ENCODE assay signal across 8 cellular contexts in the genomic region with DNA sequence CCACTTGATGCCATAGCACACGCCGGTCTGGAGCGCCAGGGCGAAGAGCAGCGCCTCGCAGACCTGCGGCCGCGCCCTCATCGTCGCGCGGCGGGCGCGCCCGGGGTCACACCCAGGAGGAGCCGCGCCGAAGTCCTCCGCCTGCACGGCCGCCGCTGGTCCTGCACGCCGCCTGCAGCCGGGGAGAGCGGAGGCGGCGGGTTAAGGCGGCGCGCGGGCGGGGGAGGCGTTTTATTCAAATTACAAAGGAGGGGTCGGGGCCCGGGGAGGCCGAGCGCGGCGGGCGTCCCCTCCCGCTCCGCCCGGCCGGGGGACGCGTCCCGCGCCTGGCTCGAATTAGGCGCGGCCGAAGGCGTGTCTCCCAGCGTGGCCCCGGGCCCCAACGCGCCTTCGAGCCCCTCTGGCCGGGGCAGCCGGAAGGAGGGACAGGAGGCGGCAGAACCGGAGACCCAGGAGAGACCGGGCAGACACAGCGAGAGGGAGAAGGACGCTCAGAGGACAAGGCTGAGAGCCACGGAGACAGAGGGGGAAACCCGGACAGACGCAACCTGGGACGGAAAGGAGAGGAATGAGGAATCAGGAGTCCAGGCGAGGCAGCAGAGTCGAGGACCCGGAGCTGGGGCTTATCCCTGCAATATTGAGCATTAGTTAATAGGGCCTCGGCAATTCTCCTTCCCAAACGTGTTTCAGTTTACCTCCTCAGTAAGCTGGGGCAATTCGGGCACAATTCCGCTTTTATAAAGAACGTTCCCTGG. TPM values are rescaled to one million over a fixed set of nuclear protein-coding genes. Genes with fewer than 3 reads are reported as not detected.
DNase-seq lines count a peak whose midpoint lies in the region; ATAC-seq, FAIRE-seq and TF ChIP-seq lines count a peak whose summit lies in the region.

Gene WNT11, minus strand, starts transcription at position 176 of the 755 bp plus-strand sequence. Its CDS starts 95 bp downstream, at position 81.

- WGBS in HepG2 (ENCODE audit: low lambda C conversion rate): 93% methylated on average over 71 of the region's 80 CpGs

- peaks cover 43 to 85% (median 61%) of the 10 kb centered on the region in 3 donors for H3K27me3 Mint-ChIP-seq in CD14-positive monocyte (ENCODE audit: low read depth in 3 of 3)
- H3K27me3 Mint-ChIP-seq in stimulated activated naive CD8-positive, alpha-beta T cell treated with anti-CD3 and anti-CD28 coated beads, Interleukin-15, amount 100 ng/mL, for 72 hours: peaks cover 95% of the 10 kb centered on the region

- H3K27ac ChIP-seq in RWPE1 (no peak within 1 kb of the TSS), HepG2 (ENCODE audit: extremely low read length, insufficient read depth, low read length) (no peak within 1 kb of the TSS)

- peaks cover 0 to 7% of the 10 kb centered on the region in 2 donors for H3K36me3 Mint-ChIP-seq in CD14-positive monocyte

- H3K4me3 Mint-ChIP-seq in CD14-positive monocyte: peak within 1 kb of the TSS; percentile 84 to 95
- H3K4me3 Mint-ChIP-seq in stimulated activated naive CD8-positive, alpha-beta T cell treated with anti-CD3 and anti-CD28 coated beads, Interleukin-15, amount 100 ng/mL, for 72 hours: peak within 1 kb of the TSS; percentile 89 to 91

- peaks cover 42% of the 10 kb centered on the region for H3K4me1 ChIP-seq in HepG2 (ENCODE audit: insufficient read depth, low read length)

- TF ChIP-seq CTCF in CD14-positive monocyte (IDR thresholded peaks at IDR 0.05) (no peak), RWPE1 (conservative IDR thresholded peaks at IDR 0.05; ENCODE audit: low read depth) (no peak), bronchial epithelial cell (IDR thresholded peaks at IDR 0.05; ENCODE audit: insufficient read depth, low read length, severe bottlenecking) (no peak), HepG2 (CRISPR knock-in tag; IDR thresholded peaks at IDR 0.05) (no peak)

- H3K4me2 ChIP-seq in HepG2 (ENCODE audit: low read depth, low read length): peak within 1 kb of the TSS; percentile 95

- POLR2A ChIA-PET in HEK293T (lab: Yijun Ruan, JAX) (interaction anchor here (1.2 to 3.5 kb wide), 3 partner anchors 12 to 107 kb away, joined by 4 to 18 read pairs (median 13); no protein-coding TSS in a partner anchor), RWPE1 (lab: Yijun Ruan, JAX; ENCODE audit: low non-redundant PET) (no interaction called here), HepG2 (lab: Yijun Ruan, JAX) (interaction anchor here (4.8 kb wide), 1 partner anchor 28 kb away, joined by 35 read pairs; no protein-coding TSS in a partner anchor)

- no peaks in the 10 kb centered on the region for H3K79me2 ChIP-seq in HepG2 (ENCODE audit: insufficient read depth, low read length)

- peaks cover 3% of the 10 kb centered on the region; the same call in 1 of the 2 replicates for H4K20me1 ChIP-seq in HepG2 (ENCODE audit: insufficient read depth, low read length)

- H3K36me3 ChIP-seq in bronchial epithelial cell (ENCODE audit: control insufficient read depth, insufficient read depth, low read length) (no peaks in the 10 kb centered on the region), HepG2 (replicated peaks in 1 of 2; ENCODE audit: control insufficient read depth in 1 of 2, insufficient read depth in 2 of 2, low read length in 2 of 2) (no peaks in the 10 kb centered on the region)

- H3K4me1 Mint-ChIP-seq in CD14-positive monocyte: peaks cover 38% of the 10 kb centered on the region
- peaks cover 40% of the 10 kb centered on the region for H3K4me1 Mint-ChIP-seq in stimulated activated naive CD8-positive, alpha-beta T cell treated with anti-CD3 and anti-CD28 coated beads, Interleukin-15, amount 100 ng/mL, for 72 hours

- CTCF ChIA-PET in HEK293T (lab: Yijun Ruan, JAX) (interaction anchor here (0.6 to 4.0 kb wide), 10 partner anchors 24 to 682 kb away, joined by 3 to 29 read pairs (median 4); no protein-coding TSS in a partner anchor), RWPE1 (lab: Yijun Ruan, JAX) (interaction anchor here (0.7 to 5.3 kb wide), 5 partner anchors 12 to 411 kb away, joined by 3 to 87 read pairs (median 5); no protein-coding TSS in a partner anchor), HepG2 (lab: Yijun Ruan, JAX; ENCODE audit: low intra/inter-chr PET ratio, low total read pairs) (interaction anchor here (3.1 kb wide), 1 partner anchor 112 kb away, joined by 47 read pairs; no protein-coding TSS in a partner anchor)

- FAIRE-seq in bronchial epithelial cell (lab: Jason Lieb, UNC) (no peak), HepG2 (lab: Jason Lieb, UNC) (no peak)

- H3K4me3 ChIP-seq in bronchial epithelial cell (ENCODE audit: low read depth, low read length) (peak within 1 kb of the TSS; percentile 31), HepG2 (replicated peaks in 1 of 3; ENCODE audit: insufficient read depth in 1 of 3, low read depth in 2 of 3, low read length in 3 of 3) (peak within 1 kb of the TSS in 1 of 3 experiments; percentile 75; a peak in 1 of 6 replicates)

- TF ChIP-seq EP300 in HepG2 (IDR thresholded peaks at IDR 0.05; ENCODE audit: low read depth in 2 of 2, low read length in 2 of 2): no peak
- TF ChIP-seq EP300 in HepG2 (CRISPR knock-in tag; IDR thresholded peaks at IDR 0.05; ENCODE audit: borderline replicate concordance): no peak

- DNase-seq in CD14-positive monocyte (ENCODE audit: low spot score) (no peak), HEK293T (ENCODE audit: extremely low spot score) (peak; percentile 56), RWPE1 (ENCODE audit: low spot score) (peak; percentile 38), bronchial epithelial cell (ENCODE audit: low read depth) (no peak), HepG2 (ENCODE audit: low spot score) (no peak)
- DNase-seq in stimulated activated naive CD8-positive, alpha-beta T cell treated with anti-CD3 and anti-CD28 coated beads, Interleukin-15, amount 100 ng/mL, for 72 hours: peak; percentile 21 to 30

- no peaks in the 10 kb centered on the region for H3K9me3 ChIP-seq in HepG2 (ENCODE audit: low read length)

- intact Hi-C loops in CD14-positive monocyte (cut with micrococcal nuclease): loop anchor here (5.0 to 10.0 kb wide), 6 partner anchors 46 to 478 kb away; partner anchors contain the start of genes GVQW3 (in 1 of the 2) and THAP12 (in 1 of the 2)
- intact Hi-C loops in HepG2 (cut with micrococcal nuclease; ENCODE audit: unreplicated experiment): no loop called here

- in situ Hi-C loops in HepG2 (cut with HindIII; ENCODE audit: extremely low pct_ligation_motif_present, low pct_unique_long_range_greater_than_20kb): loop anchor here (10.0 kb wide), 1 partner anchor 62 kb away; no protein-coding TSS in a partner anchor

- H3K9ac ChIP-seq in HepG2 (ENCODE audit: insufficient read depth, low read depth, low read length): no peak within 1 kb of the TSS

- TF ChIP-seq RAD21 in HepG2 (CRISPR knock-in tag; IDR thresholded peaks at IDR 0.05): no peak

- BruUV-seq in HepG2 (replicated peaks; lab: Mats Ljungman, UMichigan): no TSS peak

- TF ChIP-seq POLR2A in HepG2 (IDR thresholded peaks at IDR 0.05; ENCODE audit: insufficient read depth in 1 of 2, low read depth in 2 of 2, low read length in 2 of 2): no peak

- no peak within 1 kb of the TSS for H2AFZ ChIP-seq in HepG2 (ENCODE audit: low read length)

- peaks cover 37% of the 10 kb centered on the region for H3K27me3 ChIP-seq in bronchial epithelial cell (ENCODE audit: control insufficient read depth, insufficient read depth, low read length)
- peaks cover 14 to 15% of the 10 kb centered on the region in 2 experiments for H3K27me3 ChIP-seq in HepG2 (ENCODE audit: control insufficient read depth in 1 of 2, insufficient read depth in 2 of 2, low read length in 2 of 2)

- peak within 1 kb of the TSS in 5 of 7 donors; percentile 7 to 66 (median 40) for H3K27ac Mint-ChIP-seq in CD14-positive monocyte
- no peak within 1 kb of the TSS for H3K27ac Mint-ChIP-seq in stimulated activated naive CD8-positive, alpha-beta T cell treated with anti-CD3 and anti-CD28 coated beads, Interleukin-15, amount 100 ng/mL, for 72 hours

- no peak for ATAC-seq in HepG2
- ATAC-seq in stimulated activated naive CD8-positive, alpha-beta T cell treated with anti-CD3 and anti-CD28 coated beads, Interleukin-15, amount 100 ng/mL, for 72 hours: peak; percentile 8
- no peak for ATAC-seq in HG02970 (IDR thresholded peaks at IDR 0.05; ENCODE audit: low FRiP score, unreplicated experiment)
- ATAC-seq in GM21447 (IDR thresholded peaks at IDR 0.05; ENCODE audit: unreplicated experiment): no peak

- H3K9me3 Mint-ChIP-seq in CD14-positive monocyte: peaks cover 0 to 25% (median 8%) of the 10 kb centered on the region in 7 donors
- no peaks in the 10 kb centered on the region for H3K9me3 Mint-ChIP-seq in stimulated activated naive CD8-positive, alpha-beta T cell treated with anti-CD3 and anti-CD28 coated beads, Interleukin-15, amount 100 ng/mL, for 72 hours

TF ChIP-seq in HEK293T, 16 proteins besides CTCF, POLR2A, EP300 and RAD21 (continues in another document):
- TF ChIP-seq ZNF384 (IDR thresholded peaks at IDR 0.05) (no peak), LEF1 (IDR thresholded peaks at IDR 0.05; ENCODE audit: borderline replicate concordance) (no peak)

RNA-seq across cellular contexts. Expression of gene WNT11, which starts in this region (rescaled TPM):
- under 1 TPM; 0.09 to 0.24 TPM for polyA plus RNA-seq in CD14-positive monocyte
- 0.13 TPM in 1 of 2 replicates, not detected in the other for total RNA-seq in bronchial epithelial cell
- 0.66 TPM in 1 of 2 replicates, not detected in the other for total RNA-seq in HepG2 (2016; rRNA removed; fragmentation: Illumina TruSeq; extraction: Trizol)
- total RNA-seq in HepG2 (2016; cell fraction: cytosol; rRNA removed; fragmentation: Illumina TruSeq; extraction: Trizol; ENCODE audit: low read depth): 0.51 TPM in 1 of 2 replicates, not detected in the other
- 0.18 and 0.71 TPM in 2 replicates for total RNA-seq in HepG2 (2016; cell fraction: insoluble cytoplasmic fraction; rRNA removed; fragmentation: Illumina TruSeq; extraction: Trizol)
- total RNA-seq in HepG2 (2016; cell fraction: membrane; rRNA removed; fragmentation: Illumina TruSeq; extraction: Trizol): 0.21 and 0.25 TPM in 2 replicates
- total RNA-seq in HepG2 (2016; cell fraction: nucleus; rRNA removed; fragmentation: Illumina TruSeq; extraction: Trizol): 0.50 and 0.69 TPM in 2 replicates
- 0.34 and 0.42 TPM in 2 replicates for polyA plus RNA-seq in HepG2 (2011; rRNA removed)
- polyA plus RNA-seq in HepG2 (2011; cell fraction: cytosol; rRNA removed): 0.44 and 0.47 TPM in 2 replicates
- polyA plus RNA-seq in HepG2 (2011; cell fraction: nucleus; rRNA removed): 0.74 and 1.2 TPM in 2 replicates
- polyA plus RNA-seq in HepG2 (2012): 0.16 and 0.33 TPM in 2 replicates
- 0.09 and 0.11 TPM in 2 replicates for polyA plus RNA-seq in HepG2 (2016; cell fraction: cytosol; fragmentation: Illumina TruSeq; extraction: Trizol; ENCODE audit: low read depth)
- polyA plus RNA-seq in HepG2 (2016; cell fraction: insoluble cytoplasmic fraction; fragmentation: Illumina TruSeq; extraction: Trizol; ENCODE audit: low read depth): 0.16 and 0.44 TPM in 2 replicates
- polyA plus RNA-seq in HepG2 (2016; cell fraction: membrane; fragmentation: Illumina TruSeq; extraction: Trizol; ENCODE audit: low read depth): not detected in 2 replicates
- polyA plus RNA-seq in HepG2 (2016; cell fraction: nucleus; fragmentation: Illumina TruSeq; extraction: Trizol; ENCODE audit: insufficient read depth, low read depth): 0.95 and 1.1 TPM in 2 replicates
- polyA minus RNA-seq in HepG2 (2011; rRNA and poly(A)+ RNA removed; ENCODE audit: low replicate concordance): 1.5 and 1.6 TPM in 2 replicates
- 1.7 TPM in 1 of 2 replicates, not detected in the other for polyA minus RNA-seq in HepG2 (2011; cell fraction: cytosol; rRNA and poly(A)+ RNA removed)
- not detected in 2 replicates for polyA minus RNA-seq in HepG2 (2011; cell fraction: nucleus; rRNA and poly(A)+ RNA removed)

Comparison
In these comparisons a context has a peak if more than half of its experiments do, and no peak if none do; other contexts are left out.
1. DNase-seq: peak in HEK293T (single experiment), RWPE1 (single experiment) and stimulated activated naive CD8-positive, alpha-beta T cell treated with anti-CD3 and anti-CD28 coated beads, Interleukin-15, amount 100 ng/mL, for 72 hours (2 of 2); none in CD14-positive monocyte (single experiment), bronchial epithelial cell (single experiment) and HepG2 (single experiment).
2. H3K27ac Mint-ChIP-seq: peak in CD14-positive monocyte (5 of 7); none in stimulated activated naive CD8-positive, alpha-beta T cell treated with anti-CD3 and anti-CD28 coated beads, Interleukin-15, amount 100 ng/mL, for 72 hours (0 of 2).